1 cellular context compared by ENCODE assay signal in genomic region chr3:42690766-42691680, GRCh38.
TF ChIP-seq lines count a peak whose summit lies in the region.

No MANE protein-coding gene starts in this region.

TF ChIP-seq in IMR-90, 13 proteins besides CTCF, POLR2A, EP300 and RAD21 (continued from another document):
- TF ChIP-seq SMC3 (IDR thresholded peaks at IDR 0.05; ENCODE audit: low read depth, low read length) = no peak
- TF ChIP-seq USF2 (IDR thresholded peaks at IDR 0.05; ENCODE audit: low read depth, low read length) = no peak
- no peak for TF ChIP-seq CEBPB (IDR thresholded peaks at IDR 0.05; ENCODE audit: low read depth, low read length)
- no peak for TF ChIP-seq MAZ (IDR thresholded peaks at IDR 0.05; ENCODE audit: borderline replicate concordance, low read depth, low read length)
- TF ChIP-seq MAFK (IDR thresholded peaks at IDR 0.05; ENCODE audit: low read depth, low read length) = no peak
- TF ChIP-seq RCOR1 (IDR thresholded peaks at IDR 0.05; ENCODE audit: insufficient replicate concordance, low read length) = no peak
- no peak for TF ChIP-seq NFE2L2 (IDR thresholded peaks at IDR 0.05; ENCODE audit: low read depth, low read length)
- TF ChIP-seq MXI1 (IDR thresholded peaks at IDR 0.05; ENCODE audit: borderline replicate concordance, low read depth, low read length) = no peak
